ENCODE assay signal across 23 cellular contexts in genomic region chr2:216571909-216572513, GRCh38.
DNase-seq lines count a peak whose midpoint lies in the region; ATAC-seq, FAIRE-seq and TF ChIP-seq lines count a peak whose summit lies in the region.
"Had no signal": no experiment of that assay in that cellular context is flagged by ENCODE, and none has a peak within 500 bp of the region (broad histone marks: within the 10 kb centered on the region; RNA-seq: fewer than 3 reads in every experiment).

No MANE protein-coding gene starts in this region.

- H3K4me3 Mint-ChIP-seq in stimulated activated naive CD8-positive, alpha-beta T cell treated with anti-CD3 and anti-CD28 coated beads, Interleukin-15, amount 100 ng/mL, for 72 hours = no peak overlapping the region
- H3K4me3 Mint-ChIP-seq: activated CD4-positive, alpha-beta memory T cell treated with anti-CD3 and anti-CD28 coated beads, Interleukin-2, amount 10 ng/mL, durations not matched to agents 7 days and 5 days; activated naive CD4-positive, alpha-beta T cell treated with anti-CD3 and anti-CD28 coated beads for 36 hours; natural killer cell; stimulated activated memory B cell treated with anti-CD40 and anti-IgM and Interleukin-4, amounts not matched to agents 10 μg/mL and 1 μg/mL and 100 μg/mL, for 72 hours; T-cell had no signal

- H3K27ac ChIP-seq in GM12878 (ENCODE audit: control insufficient read depth, insufficient read depth) = no peak overlapping the region
- peak overlapping the region; percentile 74 for H3K27ac ChIP-seq in HepG2 (ENCODE audit: extremely low read length, insufficient read depth, low read length)
- peak overlapping the region; percentile 58 to 100 for H3K27ac ChIP-seq in aorta (ENCODE audit: low read depth in 1 of 2, low read length in 2 of 2)

- SMC1A ChIA-PET in GM12878 (lab: Charles Lee; ENCODE audit: uncharacterized antibody, unreplicated experiment) = no interaction called here

- no peak for DNase-seq in stimulated activated naive CD8-positive, alpha-beta T cell treated with anti-CD3 and anti-CD28 coated beads, Interleukin-15, amount 100 ng/mL, for 72 hours
- no peak for DNase-seq in stimulated activated naive CD8-positive, alpha-beta T cell treated with anti-CD3 and anti-CD28 coated beads, Interleukin-15, Interleukin-2, amounts not matched to agents 100 U/mL and 50 U/mL, for 24 hours
- no peak for DNase-seq in GM12878 (ENCODE audit: low read depth, low spot score)
- peak; percentile 81 for DNase-seq in HepG2 (ENCODE audit: low spot score)
- no peak for DNase-seq in aorta
- DNase-seq in erythroblast (lab: John Stamatoyannopoulos, UW) = no peak
- DNase-seq in H7 = no peak
- DNase-seq: activated CD4-positive, alpha-beta memory T cell treated with anti-CD3 and anti-CD28 coated beads, Interleukin-2, amount 10 ng/mL, durations not matched to agents 7 days and 5 days; activated naive CD4-positive, alpha-beta T cell treated with anti-CD3 and anti-CD28 coated beads for 36 hours; C1 segment of cervical spinal cord; Caco-2; KG1; midbrain; MM.1S; natural killer cell; NCI-H1417 treated with DMSO at 0.1 percent for 48 hours; NCI-H510A; stimulated activated CD4-positive, alpha-beta T cell treated with anti-CD3 and anti-CD28 coated beads, Interleukin-2, amount 100 ng/mL, for 48 hours; T-cell; thyroid gland had no signal

- H3K4me1 ChIP-seq in GM12878 (ENCODE audit: control insufficient read depth, insufficient read depth, low read length) = no peaks in the 10 kb centered on the region
- peaks cover 87% of the 10 kb centered on the region for H3K4me1 ChIP-seq in HepG2 (ENCODE audit: insufficient read depth, low read length)
- peaks cover 0 to 2% of the 10 kb centered on the region in 2 donors for H3K4me1 ChIP-seq in aorta (ENCODE audit: control insufficient read depth in 1 of 2, insufficient read depth in 2 of 2, low read length in 2 of 2)
- H3K4me1 ChIP-seq: Caco-2, thyroid gland had no signal

- H3K79me2 ChIP-seq in GM12878 (ENCODE audit: control insufficient read depth, insufficient read depth, low read length) (no peaks in the 10 kb centered on the region), HepG2 (ENCODE audit: insufficient read depth, low read length) (no peaks in the 10 kb centered on the region)

- POLR2A ChIA-PET in GM12878 (lab: Charles Lee) = no interaction called here
- POLR2A ChIA-PET in HepG2 (lab: Yijun Ruan, JAX) = interaction anchor here (0.9 to 2.1 kb wide), 11 partner anchors 12 to 81 kb away, joined by 3 to 10 read pairs (median 5); partner anchors contain the start of gene RPL37A

- ATAC-seq in stimulated activated naive CD8-positive, alpha-beta T cell treated with anti-CD3 and anti-CD28 coated beads, Interleukin-15, amount 100 ng/mL, for 72 hours = peak; percentile 54
- ATAC-seq in stimulated activated naive CD8-positive, alpha-beta T cell treated with anti-CD3 and anti-CD28 coated beads, Interleukin-15, Interleukin-2, amounts not matched to agents 100 U/mL and 50 U/mL, for 24 hours = no peak
- ATAC-seq in GM12878 (no peak), HepG2 (peak; percentile 69), aorta (ENCODE audit: low FRiP score) (no peak), GM18870 (IDR thresholded peaks at IDR 0.05; ENCODE audit: unreplicated experiment) (no peak)
- ATAC-seq: natural killer cell; stimulated activated memory B cell treated with anti-CD40 and anti-IgM and Interleukin-4, amounts not matched to agents 10 μg/mL and 1 μg/mL and 100 μg/mL, for 72 hours; T-cell had no signal

- H3K4me3 ChIP-seq in GM12878 (no peak overlapping the region), HepG2 (replicated peaks in 1 of 3; ENCODE audit: insufficient read depth in 1 of 3, low read depth in 2 of 3, low read length in 3 of 3) (peak overlapping the region; percentile 4 to 58 (median 5); a peak in 4 of 6 replicates), aorta (ENCODE audit: low read length in 2 of 2) (no peak overlapping the region), H7 (ENCODE audit: insufficient read depth, low read depth, low read length) (no peak overlapping the region)
- H3K4me3 ChIP-seq: thyroid gland had no signal

- H2AFZ ChIP-seq in GM12878 (ENCODE audit: control insufficient read depth, low read depth, low read length) = no peak overlapping the region
- H2AFZ ChIP-seq in HepG2 (ENCODE audit: low read length) = no peak overlapping the region

- no peak overlapping the region for H3K9ac ChIP-seq in GM12878 (ENCODE audit: control insufficient read depth, insufficient read depth, low read length)
- peak overlapping the region; percentile 57 for H3K9ac ChIP-seq in HepG2 (ENCODE audit: insufficient read depth, low read depth, low read length)

- H3K36me3 ChIP-seq in GM12878 (ENCODE audit: control insufficient read depth in 2 of 2, insufficient read depth in 2 of 2, low read length in 1 of 2) (no peaks in the 10 kb centered on the region), HepG2 (replicated peaks in 1 of 2; ENCODE audit: control insufficient read depth in 1 of 2, insufficient read depth in 2 of 2, low read length in 2 of 2) (no peaks in the 10 kb centered on the region), aorta (ENCODE audit: control insufficient read depth in 1 of 2, insufficient read depth in 2 of 2, low read length in 1 of 2) (no peaks in the 10 kb centered on the region), H7 (replicated peaks; ENCODE audit: control insufficient read depth, insufficient read depth, low read length) (no peaks in the 10 kb centered on the region)
- H3K36me3 ChIP-seq: thyroid gland had no signal

- in situ Hi-C loops in GM12878 (cut with MboI) (no loop called here), HepG2 (cut with HindIII; ENCODE audit: extremely low pct_ligation_motif_present, low pct_unique_long_range_greater_than_20kb) (no loop called here)

- BruUV-seq in GM12878 (replicated peaks; lab: Mats Ljungman, UMichigan) = no TSS peak
- TSS peak; percentile 94 for BruUV-seq in HepG2 (replicated peaks; lab: Mats Ljungman, UMichigan)

- RAD21 ChIA-PET in GM12878 (lab: Charles Lee; ENCODE audit: unreplicated experiment) = no interaction called here

- H3K27me3 ChIP-seq in GM12878 (replicated peaks in 1 of 2; ENCODE audit: control insufficient read depth in 2 of 2, insufficient read depth in 2 of 2, low read length in 1 of 2) = no peaks in the 10 kb centered on the region; a peak in 1 of 4 replicates
- H3K27me3 ChIP-seq in HepG2 (ENCODE audit: control insufficient read depth in 1 of 2, insufficient read depth in 2 of 2, low read length in 2 of 2) = no peaks in the 10 kb centered on the region
- H3K27me3 ChIP-seq in aorta (ENCODE audit: control insufficient read depth in 1 of 2, insufficient read depth in 2 of 2, low read length in 1 of 2) = no peaks in the 10 kb centered on the region
- H3K27me3 ChIP-seq in H7 (ENCODE audit: control insufficient read depth, insufficient read depth, low read length) = no peaks in the 10 kb centered on the region
- H3K27me3 ChIP-seq: thyroid gland had no signal

- no peak overlapping the region for H3K4me2 ChIP-seq in GM12878 (ENCODE audit: control insufficient read depth, insufficient read depth)
- peak overlapping the region; percentile 80 for H3K4me2 ChIP-seq in HepG2 (ENCODE audit: low read depth, low read length)

- TF ChIP-seq CTCF in GM12878 (IDR thresholded peaks at IDR 0.05 in 2 of 3, conservative IDR thresholded peaks at IDR 0.05 in 1 of 3; ENCODE audit: control insufficient read depth in 2 of 3, extremely low read depth in 1 of 3, insufficient read depth in 1 of 3, low read depth in 3 of 3, low read length in 3 of 3) (no peak), HepG2 (CRISPR knock-in tag; IDR thresholded peaks at IDR 0.05) (no peak)

- H3K4me1 Mint-ChIP-seq in stimulated activated naive CD8-positive, alpha-beta T cell treated with anti-CD3 and anti-CD28 coated beads, Interleukin-15, amount 100 ng/mL, for 72 hours = peaks cover 18% of the 10 kb centered on the region
- H3K4me1 Mint-ChIP-seq: activated CD4-positive, alpha-beta memory T cell treated with anti-CD3 and anti-CD28 coated beads, Interleukin-2, amount 10 ng/mL, durations not matched to agents 7 days and 5 days; stimulated activated memory B cell treated with anti-CD40 and anti-IgM and Interleukin-4, amounts not matched to agents 10 μg/mL and 1 μg/mL and 100 μg/mL, for 72 hours had no signal

- CTCF ChIA-PET in GM12878 (lab: Yijun Ruan, JAX) = no interaction called here
- CTCF ChIA-PET in HepG2 (lab: Yijun Ruan, JAX; ENCODE audit: low intra/inter-chr PET ratio, low total read pairs) = interaction anchor here (1.0 kb wide), 1 partner anchor 55 kb away, joined by 3 read pairs; no protein-coding TSS in a partner anchor

- no peaks in the 10 kb centered on the region; the same call in 2 of the 3 replicates for H3K9me3 ChIP-seq in GM12878 (replicated peaks; ENCODE audit: control insufficient read depth, insufficient read depth, low read length)
- no peaks in the 10 kb centered on the region for H3K9me3 ChIP-seq in HepG2 (ENCODE audit: low read length)
- no peaks in the 10 kb centered on the region for H3K9me3 ChIP-seq in aorta (ENCODE audit: control insufficient read depth, low read length)
- H3K9me3 ChIP-seq: Caco-2, thyroid gland had no signal

- FAIRE-seq in GM12878 (lab: Jason Lieb, UNC) (no peak), HepG2 (lab: Jason Lieb, UNC) (no peak)
- FAIRE-seq: GM12892 had no signal

- peaks cover 0 to 7% of the 10 kb centered on the region in 2 donors for H3K9me3 Mint-ChIP-seq in stimulated activated naive CD8-positive, alpha-beta T cell treated with anti-CD3 and anti-CD28 coated beads, Interleukin-15, amount 100 ng/mL, for 72 hours
- H3K9me3 Mint-ChIP-seq: activated CD4-positive, alpha-beta memory T cell treated with anti-CD3 and anti-CD28 coated beads, Interleukin-2, amount 10 ng/mL, durations not matched to agents 7 days and 5 days had no signal

- peaks cover 10% of the 10 kb centered on the region for H3K27me3 Mint-ChIP-seq in stimulated activated naive CD8-positive, alpha-beta T cell treated with anti-CD3 and anti-CD28 coated beads, Interleukin-15, amount 100 ng/mL, for 72 hours

- TF ChIP-seq RAD21 in GM12878 (IDR thresholded peaks at IDR 0.05; ENCODE audit: insufficient read depth, low read depth, low read length) (no peak), HepG2 (CRISPR knock-in tag; IDR thresholded peaks at IDR 0.05) (no peak)

- H4K20me1 ChIP-seq in GM12878 (ENCODE audit: control insufficient read depth, insufficient read depth) = no peaks in the 10 kb centered on the region
- H4K20me1 ChIP-seq in HepG2 (ENCODE audit: insufficient read depth, low read length) = no peaks in the 10 kb centered on the region

- 0% methylated on average over 4 of the region's 4 CpGs for WGBS in GM12878 (ENCODE audit: insufficient coverage, insufficient replicate concordance, low lambda C conversion rate, missing lambda C conversion rate)
- 2% methylated on average over 4 of the region's 4 CpGs for WGBS in HepG2 (ENCODE audit: low lambda C conversion rate)
- 85 to 89% methylated on average over 4 of the region's 4 CpGs for WGBS in aorta, 2 donors

- TF ChIP-seq EP300 in GM12878 (IDR thresholded peaks at IDR 0.05; ENCODE audit: borderline replicate concordance in 1 of 2, control insufficient read depth in 1 of 2, low read depth in 2 of 2, low read length in 2 of 2) (no peak), HepG2 (IDR thresholded peaks at IDR 0.05; ENCODE audit: low read depth in 2 of 2, low read length in 2 of 2) (peak; percentile 1 to 6; a peak in 2 of 4 replicates), HepG2 (CRISPR knock-in tag; IDR thresholded peaks at IDR 0.05; ENCODE audit: borderline replicate concordance) (no peak; the same call in 1 of the 2 replicates)

- no peak overlapping the region for H3K27ac Mint-ChIP-seq in stimulated activated naive CD8-positive, alpha-beta T cell treated with anti-CD3 and anti-CD28 coated beads, Interleukin-15, amount 100 ng/mL, for 72 hours
- H3K27ac Mint-ChIP-seq: activated CD4-positive, alpha-beta memory T cell treated with anti-CD3 and anti-CD28 coated beads, Interleukin-2, amount 10 ng/mL, durations not matched to agents 7 days and 5 days; activated naive CD4-positive, alpha-beta T cell treated with anti-CD3 and anti-CD28 coated beads for 36 hours; natural killer cell; stimulated activated memory B cell treated with anti-CD40 and anti-IgM and Interleukin-4, amounts not matched to agents 10 μg/mL and 1 μg/mL and 100 μg/mL, for 72 hours; T-cell had no signal

- intact Hi-C loops in GM12878 (cut with micrococcal nuclease; ENCODE audit: unreplicated experiment) = no loop called here
- intact Hi-C loops in HepG2 (cut with micrococcal nuclease; ENCODE audit: unreplicated experiment) = loop anchor here (1.0 to 5.0 kb wide), 4 partner anchors 19 to 95 kb away; no protein-coding TSS in a partner anchor
- intact Hi-C loops in aorta (cut with DNase I) = loop anchor here (2.0 to 5.0 kb wide), 6 partner anchors 25 to 80 kb away; no protein-coding TSS in a partner anchor

- TF ChIP-seq POLR2A in GM12878 (IDR thresholded peaks at IDR 0.05; ENCODE audit: low read depth, low read length) = no peak
- no peak; a peak in 1 of 4 replicates for TF ChIP-seq POLR2A in HepG2 (IDR thresholded peaks at IDR 0.05; ENCODE audit: insufficient read depth in 1 of 2, low read depth in 2 of 2, low read length in 2 of 2)
- no peak for TF ChIP-seq POLR2A in erythroblast (IDR thresholded peaks at IDR 0.05; ENCODE audit: low read length)

Comparison
In these comparisons a context has a peak if more than half of its experiments do, and no peak if none do; other contexts are left out.
1. ATAC-seq: peak in stimulated activated naive CD8-positive, alpha-beta T cell treated with anti-CD3 and anti-CD28 coated beads, Interleukin-15, amount 100 ng/mL, for 72 hours (single experiment) and HepG2 (single experiment); none in stimulated activated naive CD8-positive, alpha-beta T cell treated with anti-CD3 and anti-CD28 coated beads, Interleukin-15, Interleukin-2, amounts not matched to agents 100 U/mL and 50 U/mL, for 24 hours (single experiment), GM12878 (single experiment), aorta (single experiment) and GM18870 (single experiment).
2. H3K4me3 ChIP-seq: peak in HepG2 (3 of 3); none in GM12878 (single experiment), aorta (0 of 2) and H7 (single experiment).